1 cellular context compared by ENCODE assay signal in the genomic region with DNA sequence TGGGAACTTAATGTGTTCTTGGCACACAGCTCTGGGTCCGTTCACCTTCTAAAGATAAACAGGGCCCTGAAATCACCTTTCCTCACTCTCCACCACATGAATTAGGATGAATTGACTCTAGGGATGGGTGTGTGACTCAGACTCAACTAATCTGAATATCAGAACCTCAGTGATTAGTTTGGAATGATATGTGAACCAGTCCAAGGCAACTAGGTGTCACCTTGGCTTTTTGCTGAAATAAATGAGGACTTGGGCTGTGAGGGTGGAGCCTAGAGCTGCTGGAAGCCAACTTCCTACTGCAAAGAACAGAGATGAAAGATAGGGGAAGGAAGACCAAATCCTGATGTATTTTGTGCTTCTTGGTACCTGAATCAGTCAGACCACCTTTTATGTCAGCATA.
TF ChIP-seq lines count a peak whose summit lies in the region.

No MANE protein-coding gene starts in this region.

TF ChIP-seq in K562, 482 proteins besides CTCF, POLR2A, EP300 and RAD21:
- TF ChIP-seq, protein P1, sequence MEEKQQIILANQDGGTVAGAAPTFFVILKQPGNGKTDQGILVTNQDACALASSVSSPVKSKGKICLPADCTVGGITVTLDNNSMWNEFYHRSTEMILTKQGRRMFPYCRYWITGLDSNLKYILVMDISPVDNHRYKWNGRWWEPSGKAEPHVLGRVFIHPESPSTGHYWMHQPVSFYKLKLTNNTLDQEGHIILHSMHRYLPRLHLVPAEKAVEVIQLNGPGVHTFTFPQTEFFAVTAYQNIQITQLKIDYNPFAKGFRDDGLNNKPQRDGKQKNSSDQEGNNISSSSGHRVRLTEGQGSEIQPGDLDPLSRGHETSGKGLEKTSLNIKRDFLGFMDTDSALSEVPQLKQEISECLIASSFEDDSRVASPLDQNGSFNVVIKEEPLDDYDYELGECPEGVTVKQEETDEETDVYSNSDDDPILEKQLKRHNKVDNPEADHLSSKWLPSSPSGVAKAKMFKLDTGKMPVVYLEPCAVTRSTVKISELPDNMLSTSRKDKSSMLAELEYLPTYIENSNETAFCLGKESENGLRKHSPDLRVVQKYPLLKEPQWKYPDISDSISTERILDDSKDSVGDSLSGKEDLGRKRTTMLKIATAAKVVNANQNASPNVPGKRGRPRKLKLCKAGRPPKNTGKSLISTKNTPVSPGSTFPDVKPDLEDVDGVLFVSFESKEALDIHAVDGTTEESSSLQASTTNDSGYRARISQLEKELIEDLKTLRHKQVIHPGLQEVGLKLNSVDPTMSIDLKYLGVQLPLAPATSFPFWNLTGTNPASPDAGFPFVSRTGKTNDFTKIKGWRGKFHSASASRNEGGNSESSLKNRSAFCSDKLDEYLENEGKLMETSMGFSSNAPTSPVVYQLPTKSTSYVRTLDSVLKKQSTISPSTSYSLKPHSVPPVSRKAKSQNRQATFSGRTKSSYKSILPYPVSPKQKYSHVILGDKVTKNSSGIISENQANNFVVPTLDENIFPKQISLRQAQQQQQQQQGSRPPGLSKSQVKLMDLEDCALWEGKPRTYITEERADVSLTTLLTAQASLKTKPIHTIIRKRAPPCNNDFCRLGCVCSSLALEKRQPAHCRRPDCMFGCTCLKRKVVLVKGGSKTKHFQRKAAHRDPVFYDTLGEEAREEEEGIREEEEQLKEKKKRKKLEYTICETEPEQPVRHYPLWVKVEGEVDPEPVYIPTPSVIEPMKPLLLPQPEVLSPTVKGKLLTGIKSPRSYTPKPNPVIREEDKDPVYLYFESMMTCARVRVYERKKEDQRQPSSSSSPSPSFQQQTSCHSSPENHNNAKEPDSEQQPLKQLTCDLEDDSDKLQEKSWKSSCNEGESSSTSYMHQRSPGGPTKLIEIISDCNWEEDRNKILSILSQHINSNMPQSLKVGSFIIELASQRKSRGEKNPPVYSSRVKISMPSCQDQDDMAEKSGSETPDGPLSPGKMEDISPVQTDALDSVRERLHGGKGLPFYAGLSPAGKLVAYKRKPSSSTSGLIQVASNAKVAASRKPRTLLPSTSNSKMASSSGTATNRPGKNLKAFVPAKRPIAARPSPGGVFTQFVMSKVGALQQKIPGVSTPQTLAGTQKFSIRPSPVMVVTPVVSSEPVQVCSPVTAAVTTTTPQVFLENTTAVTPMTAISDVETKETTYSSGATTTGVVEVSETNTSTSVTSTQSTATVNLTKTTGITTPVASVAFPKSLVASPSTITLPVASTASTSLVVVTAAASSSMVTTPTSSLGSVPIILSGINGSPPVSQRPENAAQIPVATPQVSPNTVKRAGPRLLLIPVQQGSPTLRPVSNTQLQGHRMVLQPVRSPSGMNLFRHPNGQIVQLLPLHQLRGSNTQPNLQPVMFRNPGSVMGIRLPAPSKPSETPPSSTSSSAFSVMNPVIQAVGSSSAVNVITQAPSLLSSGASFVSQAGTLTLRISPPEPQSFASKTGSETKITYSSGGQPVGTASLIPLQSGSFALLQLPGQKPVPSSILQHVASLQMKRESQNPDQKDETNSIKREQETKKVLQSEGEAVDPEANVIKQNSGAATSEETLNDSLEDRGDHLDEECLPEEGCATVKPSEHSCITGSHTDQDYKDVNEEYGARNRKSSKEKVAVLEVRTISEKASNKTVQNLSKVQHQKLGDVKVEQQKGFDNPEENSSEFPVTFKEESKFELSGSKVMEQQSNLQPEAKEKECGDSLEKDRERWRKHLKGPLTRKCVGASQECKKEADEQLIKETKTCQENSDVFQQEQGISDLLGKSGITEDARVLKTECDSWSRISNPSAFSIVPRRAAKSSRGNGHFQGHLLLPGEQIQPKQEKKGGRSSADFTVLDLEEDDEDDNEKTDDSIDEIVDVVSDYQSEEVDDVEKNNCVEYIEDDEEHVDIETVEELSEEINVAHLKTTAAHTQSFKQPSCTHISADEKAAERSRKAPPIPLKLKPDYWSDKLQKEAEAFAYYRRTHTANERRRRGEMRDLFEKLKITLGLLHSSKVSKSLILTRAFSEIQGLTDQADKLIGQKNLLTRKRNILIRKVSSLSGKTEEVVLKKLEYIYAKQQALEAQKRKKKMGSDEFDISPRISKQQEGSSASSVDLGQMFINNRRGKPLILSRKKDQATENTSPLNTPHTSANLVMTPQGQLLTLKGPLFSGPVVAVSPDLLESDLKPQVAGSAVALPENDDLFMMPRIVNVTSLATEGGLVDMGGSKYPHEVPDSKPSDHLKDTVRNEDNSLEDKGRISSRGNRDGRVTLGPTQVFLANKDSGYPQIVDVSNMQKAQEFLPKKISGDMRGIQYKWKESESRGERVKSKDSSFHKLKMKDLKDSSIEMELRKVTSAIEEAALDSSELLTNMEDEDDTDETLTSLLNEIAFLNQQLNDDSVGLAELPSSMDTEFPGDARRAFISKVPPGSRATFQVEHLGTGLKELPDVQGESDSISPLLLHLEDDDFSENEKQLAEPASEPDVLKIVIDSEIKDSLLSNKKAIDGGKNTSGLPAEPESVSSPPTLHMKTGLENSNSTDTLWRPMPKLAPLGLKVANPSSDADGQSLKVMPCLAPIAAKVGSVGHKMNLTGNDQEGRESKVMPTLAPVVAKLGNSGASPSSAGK (IDR thresholded peaks at IDR 0.05) = no peak
- no peak for TF ChIP-seq KDM1A (IDR thresholded peaks at IDR 0.05)
- TF ChIP-seq, protein P2, sequence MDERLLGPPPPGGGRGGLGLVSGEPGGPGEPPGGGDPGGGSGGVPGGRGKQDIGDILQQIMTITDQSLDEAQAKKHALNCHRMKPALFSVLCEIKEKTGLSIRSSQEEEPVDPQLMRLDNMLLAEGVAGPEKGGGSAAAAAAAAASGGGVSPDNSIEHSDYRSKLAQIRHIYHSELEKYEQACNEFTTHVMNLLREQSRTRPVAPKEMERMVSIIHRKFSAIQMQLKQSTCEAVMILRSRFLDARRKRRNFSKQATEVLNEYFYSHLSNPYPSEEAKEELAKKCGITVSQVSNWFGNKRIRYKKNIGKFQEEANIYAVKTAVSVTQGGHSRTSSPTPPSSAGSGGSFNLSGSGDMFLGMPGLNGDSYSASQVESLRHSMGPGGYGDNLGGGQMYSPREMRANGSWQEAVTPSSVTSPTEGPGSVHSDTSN (CRISPR knock-in tag; IDR thresholded peaks at IDR 0.05; ENCODE audit: low read depth) = no peak
- TF ChIP-seq, protein P2 (tag; conservative IDR thresholded peaks at IDR 0.05; ENCODE audit: low read depth) = peak; percentile 28; the same call in 1 of the 2 replicates
- no peak for TF ChIP-seq ZBTB33 (CRISPR knock-in tag; IDR thresholded peaks at IDR 0.05)
- no peak for TF ChIP-seq MAFF (IDR thresholded peaks at IDR 0.05; ENCODE audit: low read length)
- peak; percentile 32 for TF ChIP-seq MEIS2 (IDR thresholded peaks at IDR 0.05; ENCODE audit: partially characterized antibody)
- TF ChIP-seq ZNF668 (CRISPR knock-in tag; IDR thresholded peaks at IDR 0.05) = no peak
- no peak for TF ChIP-seq PHTF2 (CRISPR knock-in tag; IDR thresholded peaks at IDR 0.05)
- 0 out of 2 replicates have a peak, but pooled peaks have one; percentile 6 for TF ChIP-seq PKNOX1 (IDR thresholded peaks at IDR 0.05)
- TF ChIP-seq KLF16 (IDR thresholded peaks at IDR 0.05) = no peak
- no peak for TF ChIP-seq MTA2 (IDR thresholded peaks at IDR 0.05; ENCODE audit: low read depth)
- TF ChIP-seq POLR3G (IDR thresholded peaks at IDR 0.05; ENCODE audit: extremely low read depth, insufficient read length, insufficient replicate concordance) = no peak
- TF ChIP-seq, protein P3, sequence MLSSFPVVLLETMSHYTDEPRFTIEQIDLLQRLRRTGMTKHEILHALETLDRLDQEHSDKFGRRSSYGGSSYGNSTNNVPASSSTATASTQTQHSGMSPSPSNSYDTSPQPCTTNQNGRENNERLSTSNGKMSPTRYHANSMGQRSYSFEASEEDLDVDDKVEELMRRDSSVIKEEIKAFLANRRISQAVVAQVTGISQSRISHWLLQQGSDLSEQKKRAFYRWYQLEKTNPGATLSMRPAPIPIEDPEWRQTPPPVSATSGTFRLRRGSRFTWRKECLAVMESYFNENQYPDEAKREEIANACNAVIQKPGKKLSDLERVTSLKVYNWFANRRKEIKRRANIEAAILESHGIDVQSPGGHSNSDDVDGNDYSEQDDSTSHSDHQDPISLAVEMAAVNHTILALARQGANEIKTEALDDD (IDR thresholded peaks at IDR 0.05) = 0 out of 2 replicates have a peak, but pooled peaks have one; percentile 35
- no peak for TF ChIP-seq NR0B1 (IDR thresholded peaks at IDR 0.05; ENCODE audit: partially characterized antibody)
- no peak for TF ChIP-seq TRIM28 (IDR thresholded peaks at IDR 0.05)
- no peak for TF ChIP-seq TGIF2 (CRISPR knock-in tag; IDR thresholded peaks at IDR 0.05)
- no peak for TF ChIP-seq NFE2L1 (tag; IDR thresholded peaks at IDR 0.05; ENCODE audit: borderline replicate concordance, low read depth)
- TF ChIP-seq NELFE (IDR thresholded peaks at IDR 0.05; ENCODE audit: insufficient read depth, insufficient read length) = no peak
- no peak for TF ChIP-seq CHD4 (IDR thresholded peaks at IDR 0.05; ENCODE audit: insufficient read depth, insufficient replicate concordance, low read depth, low read length, poor library complexity, severe bottlenecking)
- no peak for TF ChIP-seq L3MBTL2 (IDR thresholded peaks at IDR 0.05)
- no peak for TF ChIP-seq ZKSCAN3 (CRISPR knock-in tag; IDR thresholded peaks at IDR 0.05)
- no peak for TF ChIP-seq KLF6 (CRISPR knock-in tag; IDR thresholded peaks at IDR 0.05; ENCODE audit: borderline replicate concordance)
TF ChIP-seq in K562: peak in this region for 4.
